In the genomic region with DNA sequence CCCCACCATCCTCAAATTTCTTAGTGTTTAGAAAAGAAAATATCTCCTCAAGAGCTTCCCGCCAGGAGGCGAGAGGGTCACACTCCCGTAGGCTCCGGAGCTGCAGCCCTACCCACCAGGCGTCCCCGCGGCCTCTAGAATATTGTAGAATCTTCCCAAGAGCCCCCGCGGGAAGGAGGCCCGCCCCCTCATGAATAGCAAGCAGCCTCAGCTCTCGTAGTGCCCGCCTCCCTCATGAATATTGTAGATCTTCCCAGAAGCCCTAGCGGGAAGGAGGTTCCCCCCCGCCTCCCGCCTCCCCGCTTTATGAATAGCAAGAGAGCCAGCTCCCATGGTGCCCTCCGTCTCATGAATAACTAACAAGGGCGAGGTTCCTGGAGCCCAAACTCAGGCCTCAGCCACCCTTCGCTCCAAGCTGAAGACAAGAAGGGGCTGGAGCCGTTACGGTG, we compare ENCODE assay signal across 8 cellular contexts.
DNase-seq lines count a peak whose midpoint lies in the region; ATAC-seq and FAIRE-seq lines count a peak whose summit lies in the region.

A gene with protein sequence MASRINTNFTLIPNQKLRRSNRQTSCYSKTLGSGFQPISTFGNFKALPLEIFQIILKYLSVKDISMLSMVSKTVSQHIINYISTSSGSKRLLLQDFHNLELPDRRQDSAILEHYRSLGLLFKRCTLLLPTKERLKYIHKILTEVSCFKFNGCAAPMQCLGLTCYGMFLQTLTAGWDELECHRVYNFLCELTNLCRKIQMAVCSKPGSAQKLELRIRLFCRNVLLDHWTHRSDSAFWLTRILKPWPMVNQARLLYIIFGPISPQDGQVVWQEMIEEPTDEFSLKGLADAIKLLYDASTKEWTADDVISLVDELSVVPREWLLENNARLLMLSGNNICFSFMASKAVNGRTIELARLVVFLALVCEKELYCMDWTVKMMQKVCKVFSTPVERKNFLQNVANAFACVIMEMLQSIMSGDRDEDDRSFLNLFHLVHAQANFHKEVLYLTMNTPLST (minus strand): TSS at position 114 of the 449 bp plus-strand sequence. CDS start 4,378 bp downstream, outside the sequence.

- H3K36me3 ChIP-seq in BLaER1: no peaks in the 10 kb centered on the region

- peak within 1 kb of the TSS; percentile 38 for H3K4me3 ChIP-seq in BLaER1

- DNase-seq in NAMALWA (ENCODE audit: low spot score) (peak; percentile 97), activated T-cell treated with anti-CD3 and anti-CD28 coated beads for 1 hour (ENCODE audit: low read depth) (peak; percentile 71), medulla oblongata (ENCODE audit: extremely low spot score) (peak; percentile 94), NCI-H446 treated with DMSO at 0.1 percent for 48 hours (lab: John Stamatoyannopoulos, UW) (no peak)
- peak; percentile 50 to 62 (median 57) for DNase-seq in stimulated activated CD4-positive, alpha-beta T cell treated with anti-CD3 and anti-CD28 coated beads, TNF-alpha, amount 100 ng/mL, for 1 hour (ENCODE audit: low read depth in 3 of 3, low spot score in 1 of 3)

- H4K20me1 ChIP-seq in BLaER1: no peaks in the 10 kb centered on the region

- peak within 1 kb of the TSS; percentile 38; the same call in 1 of the 2 replicates for H3K9ac ChIP-seq in BLaER1

- H3K9me3 ChIP-seq in BLaER1: no peaks in the 10 kb centered on the region

- H3K27me3 ChIP-seq in BLaER1: no peaks in the 10 kb centered on the region

- peak within 1 kb of the TSS; percentile 60 for H3K27ac ChIP-seq in BLaER1

- peak; percentile 79 for FAIRE-seq in endometrium (lab: Jason Lieb, UNC)

- peaks cover 15% of the 10 kb centered on the region for H3K4me1 ChIP-seq in BLaER1

- no peak for ATAC-seq in HG03045 (IDR thresholded peaks at IDR 0.05; ENCODE audit: unreplicated experiment)

- peak within 1 kb of the TSS; percentile 66 for H3K4me2 ChIP-seq in BLaER1
